Comparison of ENCODE assay signal across 8 cellular contexts in the genomic region with DNA sequence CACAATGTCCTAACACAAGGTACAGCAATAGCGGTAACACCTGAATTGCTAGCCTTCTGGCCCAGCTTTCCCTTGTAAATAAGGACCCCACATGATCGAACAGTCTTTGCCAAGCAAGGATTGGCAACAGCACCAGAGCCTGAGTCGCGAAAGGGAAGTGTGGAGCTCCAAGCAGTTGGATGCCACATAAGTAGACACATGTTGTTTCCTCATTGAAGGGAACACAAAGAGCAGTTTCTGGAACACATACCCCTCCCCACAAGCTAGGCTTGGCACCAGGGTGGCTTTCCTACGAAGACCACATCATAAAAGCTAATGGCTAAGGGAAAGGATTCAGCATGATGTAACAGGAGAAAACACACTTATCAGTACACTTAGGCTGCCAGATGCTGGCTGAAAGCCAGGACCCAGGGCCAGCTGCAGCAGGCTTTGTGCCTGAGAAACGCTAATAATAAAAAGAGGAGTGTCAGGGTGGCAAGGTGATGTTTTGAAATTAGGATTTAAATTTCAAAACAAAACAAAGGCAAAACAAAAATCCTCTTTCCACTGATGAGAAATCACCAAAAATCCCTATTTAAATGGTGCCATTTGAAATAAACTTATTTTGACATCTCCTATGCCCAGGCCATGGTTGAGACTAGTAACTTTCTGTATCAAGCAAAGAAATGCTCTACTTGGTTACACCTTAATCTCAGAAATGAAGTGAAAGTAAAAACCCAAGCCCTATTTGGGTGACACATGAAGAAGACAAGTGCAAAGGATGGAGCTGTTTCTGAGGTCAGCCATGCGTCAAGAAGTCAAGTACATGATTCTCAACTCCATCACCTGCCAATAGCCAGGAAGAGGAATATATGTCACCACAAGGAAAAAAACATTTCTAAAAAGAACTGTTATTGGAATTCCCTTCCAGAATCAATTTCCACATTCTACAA. TPM values are rescaled to one million over a fixed set of nuclear protein-coding genes. Genes with fewer than 3 reads are reported as not detected.
A peak's percentile ranks its signal among the peaks of the same experiment; 100 is the strongest.
DNase-seq lines count a peak whose midpoint lies in the region; ATAC-seq and TF ChIP-seq lines count a peak whose summit lies in the region.

No MANE protein-coding gene starts in this region.

- in situ Hi-C loops in astrocyte of the cerebellum (cut with HindIII; ENCODE audit: low sequenced_read_pairs), result no loop called here

- H3K9me3 Mint-ChIP-seq in immature natural killer cell, result no peaks in the 10 kb centered on the region
- H3K9me3 Mint-ChIP-seq in stimulated activated naive CD8-positive, alpha-beta T cell treated with anti-CD3 and anti-CD28 coated beads, Interleukin-15, amount 100 ng/mL, for 72 hours, result no peaks in the 10 kb centered on the region

- H3K4me1 Mint-ChIP-seq in immature natural killer cell, result peaks cover 18 to 28% of the 10 kb centered on the region in 2 donors
- peaks cover 42% of the 10 kb centered on the region for H3K4me1 Mint-ChIP-seq in stimulated activated naive CD8-positive, alpha-beta T cell treated with anti-CD3 and anti-CD28 coated beads, Interleukin-15, amount 100 ng/mL, for 72 hours

- H3K4me3 ChIP-seq in astrocyte of the cerebellum (ENCODE audit: low read depth, low read length), result no peak overlapping the region

- peak; percentile 88 for DNase-seq in CMK (ENCODE audit: low read depth)
- DNase-seq in HCEC 1CT, result peak; percentile 54
- DNase-seq in NCI-H345 treated with DMSO at 0.1 percent for 48 hours (lab: John Stamatoyannopoulos, UW; ENCODE audit: unreplicated experiment), result peak; percentile 98
- peak; percentile 65 for DNase-seq in astrocyte of the cerebellum (ENCODE audit: low read depth)
- DNase-seq in immature natural killer cell, result no peak
- DNase-seq in stimulated activated naive CD8-positive, alpha-beta T cell treated with anti-CD3 and anti-CD28 coated beads, Interleukin-15, amount 100 ng/mL, for 72 hours, result no peak
- no peak for DNase-seq in mesenteric fat pad (ENCODE audit: low spot score)
- DNase-seq in SIG-M5 (lab: John Stamatoyannopoulos, UW), result no peak

- H3K36me3 Mint-ChIP-seq in immature natural killer cell, result peaks cover 0 to 34% (median 3%) of the 10 kb centered on the region in 3 donors

- H3K4me3 Mint-ChIP-seq in immature natural killer cell, result no peak overlapping the region
- no peak overlapping the region for H3K4me3 Mint-ChIP-seq in stimulated activated naive CD8-positive, alpha-beta T cell treated with anti-CD3 and anti-CD28 coated beads, Interleukin-15, amount 100 ng/mL, for 72 hours

- H3K27ac Mint-ChIP-seq in immature natural killer cell, result peak overlapping the region; percentile 33 to 80 (median 60)
- H3K27ac Mint-ChIP-seq in stimulated activated naive CD8-positive, alpha-beta T cell treated with anti-CD3 and anti-CD28 coated beads, Interleukin-15, amount 100 ng/mL, for 72 hours, result peak overlapping the region; percentile 79 to 82

- peak; percentile 67 for ATAC-seq in stimulated activated naive CD8-positive, alpha-beta T cell treated with anti-CD3 and anti-CD28 coated beads, Interleukin-15, amount 100 ng/mL, for 72 hours

- H3K27me3 Mint-ChIP-seq in immature natural killer cell (ENCODE audit: low read depth in 3 of 3), result peaks cover 0 to 3% (median 2%) of the 10 kb centered on the region in 3 donors
- H3K27me3 Mint-ChIP-seq in stimulated activated naive CD8-positive, alpha-beta T cell treated with anti-CD3 and anti-CD28 coated beads, Interleukin-15, amount 100 ng/mL, for 72 hours, result no peaks in the 10 kb centered on the region

- TF ChIP-seq CTCF in astrocyte of the cerebellum (IDR thresholded peaks at IDR 0.05; ENCODE audit: low read depth, low read length, missing control alignments), result no peak

RNA-seq across cellular contexts. Expression of a gene that starts 11.9 kb away (rescaled TPM):
- 1 to 10 TPM; 1.2 to 3.8 (median 1.8) TPM for polyA plus RNA-seq in immature natural killer cell
- total RNA-seq in mesenteric fat pad, result 1.9 TPM

RNA-seq across cellular contexts. Expression of a gene that starts 36.4 kb away (rescaled TPM):
- polyA plus RNA-seq in immature natural killer cell, result 10 to 100 TPM in 2 of 3 donors, 1 to 10 TPM in 1; 6.1 to 14.3 (median 14.0) TPM
- 6.7 TPM for total RNA-seq in mesenteric fat pad

Comparison
In these comparisons a context has a peak if more than half of its experiments do, and no peak if none do; other contexts are left out.
1. DNase-seq: peak in CMK (single experiment), HCEC 1CT (single experiment), NCI-H345 treated with DMSO at 0.1 percent for 48 hours (single experiment) and astrocyte of the cerebellum (single experiment); none in immature natural killer cell (0 of 3), stimulated activated naive CD8-positive, alpha-beta T cell treated with anti-CD3 and anti-CD28 coated beads, Interleukin-15, amount 100 ng/mL, for 72 hours (0 of 2), mesenteric fat pad (single experiment) and SIG-M5 (single experiment).